ENCODE assay signal across 8 cellular contexts in the genomic region with DNA sequence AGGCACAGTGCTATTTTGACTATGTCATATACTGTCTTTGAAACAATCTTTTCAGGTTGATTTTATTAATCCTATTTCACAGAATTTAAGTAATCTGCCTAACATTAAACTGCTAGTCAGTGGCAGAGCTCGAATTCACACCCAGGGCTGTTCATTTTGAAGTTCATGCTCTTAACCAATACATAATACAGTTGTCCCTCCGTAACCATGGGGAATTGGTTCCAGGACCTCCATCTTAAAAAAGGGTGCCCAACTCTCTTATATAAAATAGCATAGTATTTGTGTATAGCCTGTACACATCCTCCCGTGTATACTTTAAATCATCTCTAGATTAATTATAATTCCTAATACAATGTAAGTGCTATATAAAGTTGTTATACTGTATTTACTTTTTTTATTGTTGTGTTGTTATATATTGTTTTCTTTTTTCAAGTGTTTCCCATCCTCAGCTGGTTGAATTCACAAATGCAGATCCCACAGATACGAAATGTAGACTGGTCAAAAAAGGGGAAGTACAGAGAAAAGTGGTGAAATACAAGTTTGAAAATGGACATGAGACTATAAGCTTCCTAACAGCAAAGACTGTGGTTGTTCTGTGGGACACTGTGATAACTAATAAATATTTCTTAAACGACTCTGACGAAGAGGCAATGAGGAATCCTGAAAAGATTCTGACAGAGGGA. TPM values are rescaled to one million over a fixed set of nuclear protein-coding genes. Genes with fewer than 3 reads are reported as not detected.
DNase-seq lines count a peak whose midpoint lies in the region; ATAC-seq and TF ChIP-seq lines count a peak whose summit lies in the region.

No MANE protein-coding gene starts in this region.

- H3K4me3 ChIP-seq in BLaER1 treated with 17β-estradiol and CSF1 and Interleukin-3, amounts not matched to agents 10 nM and 100 nM = peak overlapping the region in 1 of 10 experiments; percentile 32; a peak in 2 of 20 replicates
- peak overlapping the region in 1 of 3 experiments; percentile 60 for H3K4me3 ChIP-seq in mammary epithelial cell (replicated peaks in 1 of 3; ENCODE audit: insufficient read depth in 1 of 3, low read depth in 2 of 3, low read length in 3 of 3)
- H3K4me3 ChIP-seq in brain microvascular endothelial cell (ENCODE audit: low read depth, low read length) = no peak overlapping the region
- no peak overlapping the region for H3K4me3 ChIP-seq in HAP-1

- no peaks in the 10 kb centered on the region for H4K20me1 ChIP-seq in BLaER1 treated with 17β-estradiol and CSF1 and Interleukin-3, amounts not matched to agents 10 nM and 100 nM
- no peaks in the 10 kb centered on the region for H4K20me1 ChIP-seq in mammary epithelial cell (ENCODE audit: insufficient read depth, low read length)

- no TSS peak for BruUV-seq in mammary epithelial cell (replicated peaks; lab: Mats Ljungman, UMichigan)

- in situ Hi-C loops in mammary epithelial cell (cut with MboI; ENCODE audit: low sequenced_read_pairs in 2 of 2) = no loop called here
- in situ Hi-C loops in brain microvascular endothelial cell (cut with HindIII; ENCODE audit: low pct_ligation_motif_present, low sequenced_read_pairs) = no loop called here
- in situ Hi-C loops in HAP-1 (cut with MboI; ENCODE audit: low sequenced_read_pairs) = no loop called here

- DNase-seq in mammary epithelial cell (peak; percentile 8), brain microvascular endothelial cell (no peak), D341Med (ENCODE audit: low spot score) (no peak), HAP-1 (ENCODE audit: low spot score in 2 of 2) (no peak), DMS153 treated with DMSO at 0.1 percent for 48 hours (lab: John Stamatoyannopoulos, UW; ENCODE audit: unreplicated experiment) (no peak)

- H3K9me3 ChIP-seq in BLaER1 treated with 17β-estradiol and CSF1 and Interleukin-3, amounts not matched to agents 10 nM and 100 nM (replicated peaks in 1 of 11) = no peaks in the 10 kb centered on the region
- H3K9me3 ChIP-seq in mammary epithelial cell (replicated peaks; ENCODE audit: insufficient read depth, low read length) (no peaks in the 10 kb centered on the region), HAP-1 (no peaks in the 10 kb centered on the region)

- H3K27ac ChIP-seq in BLaER1 treated with 17β-estradiol and CSF1 and Interleukin-3, amounts not matched to agents 10 nM and 100 nM = peak overlapping the region; percentile 59 to 87 (median 74); a peak in 21 of 22 replicates
- H3K27ac ChIP-seq in mammary epithelial cell (ENCODE audit: insufficient read depth, low read depth, low read length) = peak overlapping the region; percentile 93
- H3K27ac ChIP-seq in brain microvascular endothelial cell = no peak overlapping the region

- peak; percentile 52 for ATAC-seq in GM19324 (IDR thresholded peaks at IDR 0.05; ENCODE audit: low FRiP score, unreplicated experiment)
- peak; percentile 69 for ATAC-seq in HG03378 (IDR thresholded peaks at IDR 0.05; ENCODE audit: unreplicated experiment)

- no peak overlapping the region for H2AFZ ChIP-seq in mammary epithelial cell (ENCODE audit: low read depth, low read length)

- dilution Hi-C loops in mammary epithelial cell (cut with HindIII; ENCODE audit: low sequenced_read_pairs) = no loop called here

- no peak for TF ChIP-seq CTCF in mammary epithelial cell (conservative IDR thresholded peaks at IDR 0.05 in 1 of 2, IDR thresholded peaks at IDR 0.05 in 1 of 2; ENCODE audit: extremely low read depth in 1 of 2, insufficient read depth in 1 of 2, low read depth in 1 of 2, low read length in 2 of 2)
- TF ChIP-seq CTCF in brain microvascular endothelial cell (IDR thresholded peaks at IDR 0.05; ENCODE audit: low read depth, low read length, missing control alignments) = no peak

- H3K27me3 ChIP-seq in BLaER1 treated with 17β-estradiol and CSF1 and Interleukin-3, amounts not matched to agents 10 nM and 100 nM = no peaks in the 10 kb centered on the region
- H3K27me3 ChIP-seq in mammary epithelial cell (ENCODE audit: insufficient read depth, low read length) (no peaks in the 10 kb centered on the region), brain microvascular endothelial cell (replicated peaks) (no peaks in the 10 kb centered on the region), HAP-1 (ENCODE audit: low read depth) (no peaks in the 10 kb centered on the region)

- peak overlapping the region in 6 of 11 experiments; percentile 18 to 77 (median 58); a peak in 10 of 22 replicates for H3K9ac ChIP-seq in BLaER1 treated with 17β-estradiol and CSF1 and Interleukin-3, amounts not matched to agents 10 nM and 100 nM
- no peak overlapping the region for H3K9ac ChIP-seq in mammary epithelial cell (ENCODE audit: insufficient read depth, low read length)

- H3K4me1 ChIP-seq in BLaER1 treated with 17β-estradiol and CSF1 and Interleukin-3, amounts not matched to agents 10 nM and 100 nM = peaks cover 10 to 44% (median 18%) of the 10 kb centered on the region in 10 experiments
- H3K4me1 ChIP-seq in mammary epithelial cell (ENCODE audit: insufficient read depth, low read length) (no peaks in the 10 kb centered on the region), HAP-1 (peaks cover 32% of the 10 kb centered on the region)

- 0 out of 22 replicates have a peak, but pooled peaks cover 0 to 4% (median 0%) of the 10 kb centered on the region in 11 experiments for H3K36me3 ChIP-seq in BLaER1 treated with 17β-estradiol and CSF1 and Interleukin-3, amounts not matched to agents 10 nM and 100 nM
- H3K36me3 ChIP-seq in mammary epithelial cell (ENCODE audit: insufficient read depth, low read length) = no peaks in the 10 kb centered on the region
- no peaks in the 10 kb centered on the region for H3K36me3 ChIP-seq in brain microvascular endothelial cell (replicated peaks)
- H3K36me3 ChIP-seq in HAP-1 (replicated peaks) = no peaks in the 10 kb centered on the region

- H3K4me2 ChIP-seq in BLaER1 treated with 17β-estradiol and CSF1 and Interleukin-3, amounts not matched to agents 10 nM and 100 nM = peak overlapping the region in 9 of 11 experiments; percentile 1 to 86 (median 50); a peak in 12 of 22 replicates
- peak overlapping the region; percentile 81 for H3K4me2 ChIP-seq in mammary epithelial cell (ENCODE audit: insufficient read depth, low read depth, low read length)

- intact Hi-C loops in mammary epithelial cell (cut with micrococcal nuclease) = loop anchor here (1.0 to 2.0 kb wide), 2 partner anchors 19 to 663 kb away; a partner anchor contains a TSS

- H3K79me2 ChIP-seq in mammary epithelial cell (ENCODE audit: insufficient read depth, low read length) = peaks cover 3% of the 10 kb centered on the region

- CTCF ChIA-PET in mammary epithelial cell (lab: Charles Lee; ENCODE audit: low non-redundant PET) = no interaction called here

- 78% methylated on average over 6 of the region's 6 CpGs for WGBS in mammary epithelial cell (ENCODE audit: low coverage, missing lambda C conversion rate)

RNA-seq across cellular contexts. Expression of a gene that starts 18.3 kb away (rescaled TPM):
- total RNA-seq in mammary epithelial cell = 1 to 10 TPM; 2.3 to 7.9 TPM
- 1.5 TPM for polyA plus RNA-seq in mammary epithelial cell
- polyA minus RNA-seq in mammary epithelial cell = 49.7 TPM
